8 cellular contexts compared by ENCODE assay signal in the genomic region with DNA sequence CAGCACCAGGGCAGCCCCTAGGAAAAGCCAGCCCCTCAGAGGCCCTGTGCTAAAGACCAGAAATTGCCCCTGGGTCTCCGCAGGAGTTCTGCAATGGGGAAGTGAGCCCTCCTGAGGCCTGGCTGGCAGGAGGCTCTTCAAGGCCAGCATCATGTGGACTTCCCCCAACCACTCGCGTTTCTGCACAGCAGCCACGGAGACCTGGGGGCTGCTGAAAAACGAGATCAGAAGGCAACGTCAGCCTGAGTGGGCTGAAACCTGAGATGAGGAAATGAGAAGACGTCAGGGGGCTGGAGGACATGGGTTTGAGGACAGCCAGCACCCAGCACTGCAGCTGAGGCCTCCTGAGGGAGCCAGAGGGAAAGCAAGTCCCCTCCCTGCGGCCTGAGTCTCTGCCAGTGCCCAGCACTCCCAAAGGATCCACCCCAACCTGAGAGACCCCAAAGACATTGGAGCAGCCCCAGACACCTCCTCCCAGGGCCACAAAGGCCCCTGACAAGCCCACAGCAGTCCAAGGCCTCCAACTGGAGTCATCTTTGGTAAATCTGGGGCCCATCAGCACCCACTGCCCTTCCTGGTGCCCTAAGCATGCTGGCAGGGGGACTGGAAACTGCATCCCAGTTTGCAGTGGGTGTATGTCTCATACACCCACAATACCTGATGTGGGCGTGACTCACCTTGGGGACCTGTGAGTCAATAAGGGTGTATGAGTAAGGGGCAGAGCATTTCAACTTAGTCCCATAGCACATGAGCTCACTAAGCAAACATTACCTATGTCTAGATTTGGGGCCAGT. TPM values are rescaled to one million over a fixed set of nuclear protein-coding genes. Genes with fewer than 3 reads are reported as not detected.
DNase-seq lines count a peak whose midpoint lies in the region; ATAC-seq lines count a peak whose summit lies in the region.

No MANE protein-coding gene starts in this region.

- in situ Hi-C loops in G401 (cut with HindIII; ENCODE audit: low sequenced_read_pairs), result no loop called here

- DNase-seq in DMS53 treated with DMSO at 0.1 percent for 48 hours (lab: John Stamatoyannopoulos, UW; ENCODE audit: unreplicated experiment), result peak; percentile 20
- DNase-seq in LoVo (ENCODE audit: low spot score), result peak; percentile 93
- DNase-seq in activated naive CD4-positive, alpha-beta T cell treated with anti-CD3 and anti-CD28 coated beads, Interleukin-2, amount 50 U/mL, for 16 hours, result peak; percentile 59
- peak; percentile 60 for DNase-seq in pons (ENCODE audit: low spot score)
- no peak for DNase-seq in G401 (ENCODE audit: low spot score)
- DNase-seq in NCI-H2107 treated with DMSO at 0.1 percent for 48 hours (lab: John Stamatoyannopoulos, UW; ENCODE audit: unreplicated experiment), result no peak

- peak; percentile 26 for ATAC-seq in GM19468 (IDR thresholded peaks at IDR 0.05; ENCODE audit: extremely low read depth, unreplicated experiment)
- ATAC-seq in HG03097 (IDR thresholded peaks at IDR 0.05; ENCODE audit: low FRiP score, unreplicated experiment), result no peak

RNA-seq across cellular contexts. Expression of a gene that starts 29.2 kb away (rescaled TPM):
- not detected in 2 replicates for total RNA-seq in G401 (2014; rRNA removed; shearing (Covaris generic))

RNA-seq across cellular contexts. Expression of a gene that starts 37.1 kb away (rescaled TPM):
- total RNA-seq in G401 (2014; rRNA removed; shearing (Covaris generic)), result 8.5 and 14.3 TPM in 2 replicates

Comparison
In these comparisons a context has a peak if more than half of its experiments do, and no peak if none do; other contexts are left out.
1. DNase-seq: peak in DMS53 treated with DMSO at 0.1 percent for 48 hours (single experiment), LoVo (single experiment), activated naive CD4-positive, alpha-beta T cell treated with anti-CD3 and anti-CD28 coated beads, Interleukin-2, amount 50 U/mL, for 16 hours (single experiment) and pons (single experiment); none in G401 (single experiment) and NCI-H2107 treated with DMSO at 0.1 percent for 48 hours (single experiment).